In the genomic region with DNA sequence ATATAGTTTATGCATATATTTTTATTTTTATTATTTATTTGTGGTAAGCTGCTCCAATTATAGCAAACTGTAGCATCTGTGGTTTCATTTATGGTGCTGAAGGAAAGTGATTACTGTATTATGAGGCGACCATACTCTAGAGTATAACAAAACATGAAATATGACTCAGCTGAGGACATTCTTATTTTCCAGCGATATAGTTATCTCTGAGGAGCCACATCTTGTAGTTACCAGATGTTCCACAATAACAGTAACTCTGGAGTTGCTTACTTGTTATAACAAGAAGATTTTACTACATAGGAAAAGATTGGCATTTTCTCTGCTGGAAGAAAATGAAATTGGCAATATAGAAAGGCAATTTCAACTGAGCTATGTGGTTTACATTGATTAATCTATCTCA, we compare ENCODE assay signal across 16 cellular contexts.
DNase-seq lines count a peak whose midpoint lies in the region; ATAC-seq and TF ChIP-seq lines count a peak whose summit lies in the region.
"Had no signal": no experiment of that assay in that cellular context is flagged by ENCODE, and none has a peak within 500 bp of the region (broad histone marks: within the 10 kb centered on the region; RNA-seq: fewer than 3 reads in every experiment).

No MANE protein-coding gene starts in this region.

- DNase-seq in ELR (ENCODE audit: low read depth) = peak; percentile 15
- no peak for DNase-seq in Karpas-422
- peak; percentile 40 for DNase-seq in astrocyte of the spinal cord (ENCODE audit: low read depth, low spot score)
- DNase-seq in iris pigment epithelial cell (ENCODE audit: low read depth) = peak; percentile 68
- no peak for DNase-seq in activated CD4-positive, alpha-beta T cell treated with anti-CD3 and anti-CD28 coated beads for 4 hours
- DNase-seq in NCI-H1930 (lab: John Stamatoyannopoulos, UW) = no peak
- DNase-seq: CD8-positive, alpha-beta T cell; DMS79 treated with DMSO at 0.1 percent for 48 hours; GF-D8; NCI-H1436; NCI-H2029 treated with DMSO at 0.1 percent for 48 hours; NCI-H748 treated with DMSO at 0.1 percent for 48 hours; PC-9 had no signal

- peak overlapping the region; percentile 55; the same call in 1 of the 2 replicates for H2AFZ ChIP-seq in Karpas-422 (ENCODE audit: low read length)
- H2AFZ ChIP-seq: PC-9 had no signal

- no peaks in the 10 kb centered on the region for H4K20me1 ChIP-seq in Karpas-422 (ENCODE audit: insufficient read depth, low read depth, low read length)
- H4K20me1 ChIP-seq: BLaER1 had no signal

- H3K36me3 ChIP-seq in Karpas-422 (ENCODE audit: insufficient read depth, low read length) = no peaks in the 10 kb centered on the region
- H3K36me3 ChIP-seq: BLaER1 had no signal

- no peaks in the 10 kb centered on the region for H3K9me2 ChIP-seq in Karpas-422 (replicated peaks; ENCODE audit: insufficient read depth, low read length)

- H3K27me3 ChIP-seq in Karpas-422 (ENCODE audit: low read length) = no peaks in the 10 kb centered on the region
- H3K27me3 ChIP-seq: BLaER1 had no signal

- H3K4me1 ChIP-seq in Karpas-422 (ENCODE audit: low read length) = no peaks in the 10 kb centered on the region
- H3K4me1 ChIP-seq: BLaER1 had no signal

- H3K4me3 ChIP-seq in Karpas-422 (ENCODE audit: low read length) = no peak overlapping the region
- H3K4me3 ChIP-seq in astrocyte of the spinal cord (ENCODE audit: low read depth, low read length) = no peak overlapping the region
- H3K4me3 ChIP-seq: BLaER1, PC-9 had no signal

- H3K79me2 ChIP-seq in Karpas-422 (ENCODE audit: low read length) = no peaks in the 10 kb centered on the region

- H3K9ac ChIP-seq in Karpas-422 (ENCODE audit: low read length) = no peak overlapping the region
- H3K9ac ChIP-seq: BLaER1 had no signal

- H3K27ac ChIP-seq in Karpas-422 (ENCODE audit: low read length) = no peak overlapping the region
- H3K27ac ChIP-seq: BLaER1, PC-9 had no signal

- in situ Hi-C loops in astrocyte of the spinal cord (cut with HindIII; ENCODE audit: low sequenced_read_pairs) = no loop called here

- no peak for ATAC-seq in GM21390 (IDR thresholded peaks at IDR 0.05; ENCODE audit: unreplicated experiment)
- no peak for ATAC-seq in esophagus mucosa
- ATAC-seq: CD8-positive, alpha-beta T cell had no signal

- no peak overlapping the region for H3K4me2 ChIP-seq in Karpas-422 (ENCODE audit: low read depth, low read length, poor library complexity, severe bottlenecking)
- H3K4me2 ChIP-seq: BLaER1, PC-9 had no signal

- H3K9me3 ChIP-seq in Karpas-422 (ENCODE audit: low read length) = 0 out of 2 replicates have a peak, but pooled peaks cover 5% of the 10 kb centered on the region
- H3K9me3 ChIP-seq: BLaER1 had no signal

- TF ChIP-seq CTCF in astrocyte of the spinal cord (IDR thresholded peaks at IDR 0.05; ENCODE audit: low read depth, low read length) = no peak

Comparison
In these comparisons a context has a peak if more than half of its experiments do, and no peak if none do; other contexts are left out.
1. DNase-seq: peak in ELR (single experiment), astrocyte of the spinal cord (single experiment) and iris pigment epithelial cell (single experiment); none in Karpas-422 (single experiment), activated CD4-positive, alpha-beta T cell treated with anti-CD3 and anti-CD28 coated beads for 4 hours (0 of 2) and NCI-H1930 (0 of 2).